13 cellular contexts compared by ENCODE assay signal in genomic region chr4:42339935-42340406, GRCh38. TPM values are rescaled to one million over a fixed set of nuclear protein-coding genes. Genes with fewer than 3 reads are reported as not detected.
DNase-seq lines count a peak whose midpoint lies in the region; ATAC-seq and TF ChIP-seq lines count a peak whose summit lies in the region.
"Had no signal": no experiment of that assay in that cellular context is flagged by ENCODE, and none has a peak within 500 bp of the region (broad histone marks: within the 10 kb centered on the region; RNA-seq: fewer than 3 reads in every experiment).

No MANE protein-coding gene starts in this region.

- DNase-seq in SK-N-SH (no peak), fibroblast of mammary gland (ENCODE audit: low read depth) (peak; percentile 49), lower lobe of right lung (no peak), stromal cell of bone marrow (ENCODE audit: low read depth) (peak; percentile 1), Karpas-422 (no peak), NCI-H2081 treated with DMSO at 0.1 percent for 48 hours (lab: John Stamatoyannopoulos, UW) (no peak), SKM-1 treated with dmso at 0.1 percent for 144 hours (lab: John Stamatoyannopoulos, UW; ENCODE audit: unreplicated experiment) (no peak)
- DNase-seq: activated naive CD4-positive, alpha-beta T cell; CD8-positive, alpha-beta T cell; cortex of kidney; MM.1S had no signal

- TF ChIP-seq CTCF in SK-N-SH (IDR thresholded peaks at IDR 0.05) (no peak), fibroblast of mammary gland (conservative IDR thresholded peaks at IDR 0.05; ENCODE audit: control insufficient read depth, insufficient read depth, low read depth, low read length) (no peak), lower lobe of right lung (IDR thresholded peaks at IDR 0.05) (no peak)

- POLR2A ChIA-PET in SK-N-SH (lab: Yijun Ruan, JAX): no interaction called here

- H3K4me1 ChIP-seq in SK-N-SH (ENCODE audit: control insufficient read depth in 1 of 2, insufficient read depth in 2 of 2, low read depth in 1 of 2, low read length in 1 of 2): peaks cover 4 to 7% of the 10 kb centered on the region in 2 experiments; a peak in 1 of 4 replicates
- H3K4me1 ChIP-seq in lower lobe of right lung: peaks cover 12% of the 10 kb centered on the region
- H3K4me1 ChIP-seq in Karpas-422 (ENCODE audit: low read length): peaks cover 2% of the 10 kb centered on the region; the same call in 1 of the 2 replicates
- H3K4me1 ChIP-seq: thyroid gland had no signal

- no peaks in the 10 kb centered on the region for H3K27me3 ChIP-seq in SK-N-SH (ENCODE audit: insufficient read depth)
- H3K27me3 ChIP-seq in lower lobe of right lung (ENCODE audit: low read depth): no peaks in the 10 kb centered on the region
- H3K27me3 ChIP-seq in Karpas-422 (ENCODE audit: low read length): no peaks in the 10 kb centered on the region
- H3K27me3 ChIP-seq: thyroid gland had no signal

- no peaks in the 10 kb centered on the region for H3K9me2 ChIP-seq in SK-N-SH
- no peaks in the 10 kb centered on the region for H3K9me2 ChIP-seq in Karpas-422 (replicated peaks; ENCODE audit: insufficient read depth, low read length)

- 42% methylated on average over 6 of the region's 7 CpGs for WGBS in SK-N-SH (ENCODE audit: low lambda C conversion rate)

- H3K79me2 ChIP-seq in SK-N-SH (ENCODE audit: insufficient read depth) (no peaks in the 10 kb centered on the region), Karpas-422 (ENCODE audit: low read length) (no peaks in the 10 kb centered on the region)

- ATAC-seq in lower lobe of right lung (peak; percentile 37 to 65), HG03045 (IDR thresholded peaks at IDR 0.05; ENCODE audit: unreplicated experiment) (no peak)
- ATAC-seq: CD8-positive, alpha-beta T cell had no signal

- H4K20me1 ChIP-seq in SK-N-SH (ENCODE audit: insufficient read depth): no peaks in the 10 kb centered on the region
- H4K20me1 ChIP-seq in Karpas-422 (ENCODE audit: insufficient read depth, low read depth, low read length): no peaks in the 10 kb centered on the region

- H2AFZ ChIP-seq in SK-N-SH (ENCODE audit: low read depth): peak overlapping the region; percentile 58; the same call in 1 of the 2 replicates
- no peak overlapping the region for H2AFZ ChIP-seq in Karpas-422 (ENCODE audit: low read length)

- H3K36me3 ChIP-seq in SK-N-SH (replicated peaks in 1 of 2; ENCODE audit: control insufficient read depth in 1 of 2, insufficient read depth in 2 of 2, low read length in 1 of 2) (no peaks in the 10 kb centered on the region), lower lobe of right lung (no peaks in the 10 kb centered on the region), Karpas-422 (ENCODE audit: insufficient read depth, low read length) (no peaks in the 10 kb centered on the region)
- H3K36me3 ChIP-seq: thyroid gland had no signal

- no peaks in the 10 kb centered on the region for H3F3A ChIP-seq in SK-N-SH (replicated peaks; ENCODE audit: insufficient read depth)

- intact Hi-C loops in lower lobe of right lung (cut with DNase I): no loop called here

- no peak for TF ChIP-seq EP300 in SK-N-SH (IDR thresholded peaks at IDR 0.05; ENCODE audit: borderline replicate concordance in 1 of 2, low read depth in 1 of 2, low read length in 1 of 2)

- H3K4me3 ChIP-seq in SK-N-SH (ENCODE audit: low read depth in 2 of 2, low read length in 1 of 2): no peak overlapping the region
- no peak overlapping the region for H3K4me3 ChIP-seq in fibroblast of mammary gland (ENCODE audit: control insufficient read depth, low read depth, low read length)
- no peak overlapping the region for H3K4me3 ChIP-seq in lower lobe of right lung
- no peak overlapping the region for H3K4me3 ChIP-seq in Karpas-422 (ENCODE audit: low read length)
- H3K4me3 ChIP-seq: thyroid gland had no signal

- H3K9me3 ChIP-seq in SK-N-SH (no peaks in the 10 kb centered on the region), lower lobe of right lung (no peaks in the 10 kb centered on the region), Karpas-422 (ENCODE audit: low read length) (no peaks in the 10 kb centered on the region)
- H3K9me3 ChIP-seq: thyroid gland had no signal

- TF ChIP-seq RAD21 in SK-N-SH (IDR thresholded peaks at IDR 0.05; ENCODE audit: low read length): no peak

- H3K9ac ChIP-seq in SK-N-SH (no peak overlapping the region), Karpas-422 (ENCODE audit: low read length) (no peak overlapping the region)

- H3K27ac ChIP-seq in SK-N-SH (ENCODE audit: low read depth in 2 of 2, low read length in 1 of 2): no peak overlapping the region; a peak in 2 of 4 replicates
- H3K27ac ChIP-seq in lower lobe of right lung: peak overlapping the region; percentile 63
- H3K27ac ChIP-seq in Karpas-422 (ENCODE audit: low read length): no peak overlapping the region

- CTCF ChIA-PET in SK-N-SH (lab: Yijun Ruan, JAX): interaction anchor here (0.7 kb wide), 1 partner anchor 502 kb away, joined by 3 read pairs; no protein-coding TSS in a partner anchor

- H3K4me2 ChIP-seq in SK-N-SH (0 out of 2 replicates have a peak overlapping the region, but pooled peaks have one; percentile 22), Karpas-422 (ENCODE audit: low read depth, low read length, poor library complexity, severe bottlenecking) (no peak overlapping the region)

TF ChIP-seq in SK-N-SH, 30 proteins besides CTCF, POLR2A, EP300 and RAD21:
- TF ChIP-seq USF2 (IDR thresholded peaks at IDR 0.05; ENCODE audit: borderline replicate concordance, low read depth, low read length) (no peak), SIN3A (IDR thresholded peaks at IDR 0.05; ENCODE audit: borderline replicate concordance, low read depth, low read length) (no peak), YY1 (IDR thresholded peaks at IDR 0.05; ENCODE audit: low read depth) (no peak), TAF1 (IDR thresholded peaks at IDR 0.05; ENCODE audit: borderline replicate concordance, low read depth, low read length) (no peak), ELF1 (IDR thresholded peaks at IDR 0.05) (no peak), RXRA (IDR thresholded peaks at IDR 0.05; ENCODE audit: borderline replicate concordance, low read depth) (no peak), USF1 (IDR thresholded peaks at IDR 0.05; ENCODE audit: borderline replicate concordance, low read depth) (no peak), FOXM1 (IDR thresholded peaks at IDR 0.05; ENCODE audit: low read depth) (no peak), NRF1 (IDR thresholded peaks at IDR 0.05; ENCODE audit: low read depth, low read length) (no peak), SMC3 (IDR thresholded peaks at IDR 0.05; ENCODE audit: low read depth, low read length) (no peak)

RNA-seq across cellular contexts. Expression of gene SHISA3, which starts 57.3 kb away (rescaled TPM):
- 1.1 and 1.6 TPM in 2 replicates for polyA plus RNA-seq in SK-N-SH (2012; rRNA removed)
- polyA plus RNA-seq in SK-N-SH (2012; cell fraction: cytosol; rRNA removed): 1.3 and 1.9 TPM in 2 replicates
- 0.50 and 0.55 TPM in 2 replicates for polyA plus RNA-seq in SK-N-SH (2012; cell fraction: nucleus; rRNA removed)
- 3.7 TPM for total RNA-seq in lower lobe of right lung
- not detected in 2 replicates for total RNA-seq in Karpas-422 (2014; rRNA removed; shearing (Covaris generic); ENCODE audit: low replicate concordance)
- total RNA-seq: CD8-positive, alpha-beta T cell had no signal

Comparison
In these comparisons a context has a peak if more than half of its experiments do, and no peak if none do; other contexts are left out.
1. DNase-seq: peak in fibroblast of mammary gland (single experiment) and stromal cell of bone marrow (single experiment); none in SK-N-SH (single experiment), lower lobe of right lung (single experiment), Karpas-422 (single experiment), NCI-H2081 treated with DMSO at 0.1 percent for 48 hours (single experiment) and SKM-1 treated with dmso at 0.1 percent for 144 hours (single experiment).